In genomic region chr21:6109774-6110173, GRCh38 we compare ENCODE assay signal across 8 cellular contexts.
DNase-seq lines count a peak whose midpoint lies in the region; ATAC-seq and TF ChIP-seq lines count a peak whose summit lies in the region.
"Not testable (repeated sequence)": the region's sequence is repeated elsewhere in the genome, so short reads cannot be mapped to it uniquely, and the experiment has no call there.

No MANE protein-coding gene starts in this region.

- not testable (repeated sequence) for H3K9me3 ChIP-seq in breast epithelium; right cardiac atrium (ENCODE audit: control insufficient read depth, low read length); upper lobe of right lung

- not testable (repeated sequence) for H3K4me3 Mint-ChIP-seq in Calu3 (ENCODE audit: low read depth, unreplicated experiment)

- not testable (repeated sequence) for H3K27me3 ChIP-seq in breast epithelium; right cardiac atrium (ENCODE audit: control insufficient read depth, insufficient read depth); upper lobe of right lung

- ATAC-seq in right cardiac atrium = peak in 1 of 2 donors; percentile 34
- peak; percentile 55 for ATAC-seq in sciatic nerve
- peak; percentile 21 for ATAC-seq in upper lobe of right lung

- not testable (repeated sequence) for TF ChIP-seq CTCF in Calu3 (IDR thresholded peaks at IDR 0.05; ENCODE audit: unreplicated experiment); breast epithelium (IDR thresholded peaks at IDR 0.05); fibroblast of pulmonary artery (IDR thresholded peaks at IDR 0.05; ENCODE audit: low read length, missing control alignments); upper lobe of right lung (IDR thresholded peaks at IDR 0.05)

- not testable (repeated sequence) for DNase-seq in Calu3
- DNase-seq in RPMI7951 (ENCODE audit: low read depth) = peak; percentile 67
- peak; percentile 69 to 91 for DNase-seq in breast epithelium (ENCODE audit: low spot score in 2 of 2)
- peak; percentile 79 for DNase-seq in fibroblast of pulmonary artery (ENCODE audit: low read depth)
- DNase-seq in right cardiac atrium = peak; percentile 33 to 59 (median 57)
- peak; percentile 1 for DNase-seq in middle frontal gyrus (ENCODE audit: extremely low spot score, low spot score)
- DNase-seq in sciatic nerve (ENCODE audit: low spot score) = peak; percentile 83
- peak; percentile 41 for DNase-seq in upper lobe of right lung

- no CpG with 5 or more reads among the region's 13 CpGs for WGBS in right cardiac atrium

- H3K36me3 ChIP-seq in breast epithelium, upper lobe of right lung: not testable (repeated sequence)

- peak overlapping the region in 1 of 3 donors; percentile 43 for H3K4me3 ChIP-seq in breast epithelium
- H3K4me3 ChIP-seq in fibroblast of pulmonary artery (replicated peaks; ENCODE audit: low read depth, low read length); right cardiac atrium (ENCODE audit: low read length); upper lobe of right lung: not testable (repeated sequence)

- intact Hi-C loops in Calu3 (cut with micrococcal nuclease; ENCODE audit: unreplicated experiment); breast epithelium (cut with DNase I; ENCODE audit: low total_unique reads); right cardiac atrium (cut with DNase I); sciatic nerve (cut with DNase I); upper lobe of right lung (cut with DNase I): not testable (repeated sequence)

- not testable (repeated sequence) for TF ChIP-seq POLR2A in breast epithelium (IDR thresholded peaks at IDR 0.05)

- H3K27ac Mint-ChIP-seq in Calu3 (ENCODE audit: unreplicated experiment) = not testable (repeated sequence)

- not testable (repeated sequence) for H3K4me1 Mint-ChIP-seq in Calu3 (ENCODE audit: low read depth, unreplicated experiment)

- H3K36me3 Mint-ChIP-seq in Calu3 (ENCODE audit: insufficient read depth, unreplicated experiment) = not testable (repeated sequence)

- BruUV-seq in Calu3 (replicated peaks; lab: Mats Ljungman, UMichigan) = TSS peak; percentile 72

- H3K27me3 Mint-ChIP-seq in Calu3 (ENCODE audit: unreplicated experiment) = not testable (repeated sequence)

- CTCF ChIA-PET in Calu3 (lab: Charles Lee) = not testable (repeated sequence)

- H3K9me3 Mint-ChIP-seq in Calu3 (ENCODE audit: low read depth, unreplicated experiment) = not testable (repeated sequence)

- H3K27ac ChIP-seq in breast epithelium = peak overlapping the region in 1 of 2 donors; percentile 80
- H3K27ac ChIP-seq in right cardiac atrium (ENCODE audit: low read length); upper lobe of right lung: not testable (repeated sequence)

- H3K4me1 ChIP-seq in breast epithelium; right cardiac atrium (ENCODE audit: control insufficient read depth, insufficient read depth, low read length); upper lobe of right lung: not testable (repeated sequence)
